In the genomic region with DNA sequence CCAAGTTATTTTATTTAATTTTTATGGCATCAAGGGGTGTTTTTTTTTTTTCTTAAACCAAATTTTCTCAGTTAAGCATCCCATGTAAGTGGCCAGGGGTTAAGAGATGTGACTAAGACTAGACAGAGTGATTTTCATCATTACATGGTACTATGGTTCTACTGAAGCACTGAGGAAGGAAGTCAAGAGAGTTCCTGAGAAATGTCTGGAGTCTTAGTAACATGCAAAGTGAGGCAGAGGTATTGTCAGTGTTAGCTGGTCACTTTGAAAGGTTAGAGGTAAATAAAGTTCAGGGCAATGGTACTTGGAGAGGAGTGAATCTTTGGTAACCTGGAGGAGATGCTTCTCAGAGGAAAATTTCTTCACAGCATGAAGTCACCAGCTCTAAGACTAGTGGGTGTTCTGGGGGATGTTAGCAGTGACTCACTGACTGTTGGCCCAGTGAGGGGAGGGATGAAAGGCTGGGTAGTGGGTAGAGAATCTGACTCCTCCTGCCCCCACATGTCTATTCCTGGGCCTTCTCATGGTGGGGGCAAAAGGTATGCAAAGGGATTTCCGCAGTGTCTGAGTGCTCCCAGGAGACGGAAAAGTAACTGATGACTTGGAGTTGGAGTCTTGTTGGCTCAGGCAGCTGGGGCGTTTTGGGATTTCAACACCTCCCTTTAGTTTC, we compare ENCODE assay signal across 19 cellular contexts. TPM values are rescaled to one million over a fixed set of nuclear protein-coding genes. Genes with fewer than 3 reads are reported as not detected.
DNase-seq lines count a peak whose midpoint lies in the region; ATAC-seq and TF ChIP-seq lines count a peak whose summit lies in the region.
"Had no signal": no experiment of that assay in that cellular context is flagged by ENCODE, and none has a peak within 500 bp of the region (broad histone marks: within the 10 kb centered on the region; RNA-seq: fewer than 3 reads in every experiment).

No MANE protein-coding gene starts in this region.

- peaks cover 0 to 4% (median 0%) of the 10 kb centered on the region in 12 donors for H3K9me3 ChIP-seq in heart left ventricle
- no peaks in the 10 kb centered on the region for H3K9me3 ChIP-seq in effector memory CD4-positive, alpha-beta T cell (ENCODE audit: control insufficient read depth, low read length)
- H3K9me3 ChIP-seq: colonic mucosa, psoas muscle, uterus had no signal

- no peaks in the 10 kb centered on the region for H3K4me1 ChIP-seq in heart left ventricle
- no peaks in the 10 kb centered on the region for H3K4me1 ChIP-seq in effector memory CD4-positive, alpha-beta T cell (ENCODE audit: control insufficient read depth, insufficient read depth, low read length, poor library complexity, severe bottlenecking)
- H3K4me1 ChIP-seq: colonic mucosa, esophagus muscularis mucosa, psoas muscle, uterus had no signal

- no peak overlapping the region for H3K27ac ChIP-seq in heart left ventricle
- H3K27ac ChIP-seq in effector memory CD4-positive, alpha-beta T cell (ENCODE audit: insufficient read depth, low read length, poor library complexity, severe bottlenecking): no peak overlapping the region
- H3K27ac ChIP-seq: colonic mucosa, esophagus muscularis mucosa, psoas muscle, uterus had no signal

- intact Hi-C loops in head of caudate nucleus (cut with DNase I) (no loop called here), heart left ventricle (cut with DNase I) (no loop called here)

- TF ChIP-seq CTCF in heart left ventricle (IDR thresholded peaks at IDR 0.05): no peak

- 68 to 74% (median 69%) methylated on average over 3 of the region's 3 CpGs for WGBS in heart left ventricle, 4 donors

- H3K27me3 ChIP-seq in heart left ventricle: peaks cover 0 to 19% (median 4%) of the 10 kb centered on the region in 9 donors
- H3K27me3 ChIP-seq in effector memory CD4-positive, alpha-beta T cell (replicated peaks; ENCODE audit: control insufficient read depth, insufficient read depth, low read length, poor library complexity, severe bottlenecking): no peaks in the 10 kb centered on the region
- H3K27me3 ChIP-seq: colonic mucosa, esophagus muscularis mucosa, uterus had no signal

- peaks cover 15 to 41% of the 10 kb centered on the region in 2 donors for H3K4me1 Mint-ChIP-seq in stimulated activated naive B cell treated with anti-CD40 and anti-IgM and Interleukin-4, amounts not matched to agents 10 μg/mL and 1 μg/mL and 100 μg/mL, for 72 hours

- peak; percentile 71 for DNase-seq in activated CD8-positive, alpha-beta memory T cell treated with anti-CD3 and anti-CD28 coated beads for 24 hours
- no peak for DNase-seq in activated CD8-positive, alpha-beta memory T cell treated with anti-CD3 and anti-CD28 coated beads, Interleukin-2, amount 50 U/mL, for 4 hours
- DNase-seq in activated T-cell treated with anti-CD3 and anti-CD28 coated beads, Interleukin-2, amount 50 U/mL, for 48 hours: peak; percentile 58 to 70
- DNase-seq in head of caudate nucleus: peak in 37 of 42 donors; percentile 8 to 89 (median 46)
- no peak for DNase-seq in stimulated activated naive B cell treated with anti-CD40 and anti-IgM and Interleukin-4, amounts not matched to agents 10 μg/mL and 1 μg/mL and 100 μg/mL, for 72 hours
- DNase-seq in heart left ventricle: no peak
- DNase-seq in NCI-H510A treated with DMSO at 0.1 percent for 48 hours (lab: John Stamatoyannopoulos, UW): no peak
- DNase-seq in effector memory CD4-positive, alpha-beta T cell: no peak
- DNase-seq: colonic mucosa; hippocampal formation; NCI-H1930; NCI-H774; psoas muscle; stimulated activated naive CD4-positive, alpha-beta T cell; uterus had no signal

- peak; percentile 97 to 98 for ATAC-seq in stimulated activated naive B cell treated with anti-CD40 and anti-IgM and Interleukin-4, amounts not matched to agents 10 μg/mL and 1 μg/mL and 100 μg/mL, for 72 hours (replicated peaks)
- no peak for ATAC-seq in heart left ventricle
- ATAC-seq: psoas muscle had no signal

- peaks cover 7 to 13% of the 10 kb centered on the region in 2 donors for H3K36me3 Mint-ChIP-seq in stimulated activated naive B cell treated with anti-CD40 and anti-IgM and Interleukin-4, amounts not matched to agents 10 μg/mL and 1 μg/mL and 100 μg/mL, for 72 hours

- no peaks in the 10 kb centered on the region for H3K36me3 ChIP-seq in heart left ventricle
- no peaks in the 10 kb centered on the region for H3K36me3 ChIP-seq in effector memory CD4-positive, alpha-beta T cell (ENCODE audit: control insufficient read depth, insufficient read depth, low read length)
- H3K36me3 ChIP-seq: colonic mucosa, esophagus muscularis mucosa, uterus had no signal

- H3K27ac Mint-ChIP-seq in stimulated activated naive B cell treated with anti-CD40 and anti-IgM and Interleukin-4, amounts not matched to agents 10 μg/mL and 1 μg/mL and 100 μg/mL, for 72 hours: peak overlapping the region; percentile 89

- peak overlapping the region; percentile 22 to 44 for H3K4me3 Mint-ChIP-seq in stimulated activated naive B cell treated with anti-CD40 and anti-IgM and Interleukin-4, amounts not matched to agents 10 μg/mL and 1 μg/mL and 100 μg/mL, for 72 hours

- H3K9me3 Mint-ChIP-seq in stimulated activated naive B cell treated with anti-CD40 and anti-IgM and Interleukin-4, amounts not matched to agents 10 μg/mL and 1 μg/mL and 100 μg/mL, for 72 hours: peaks cover 6 to 9% of the 10 kb centered on the region in 2 donors

- H3K4me3 ChIP-seq in heart left ventricle: no peak overlapping the region
- no peak overlapping the region for H3K4me3 ChIP-seq in effector memory CD4-positive, alpha-beta T cell (ENCODE audit: insufficient read depth, low read depth, low read length, poor library complexity, severe bottlenecking)
- H3K4me3 ChIP-seq: colonic mucosa, esophagus muscularis mucosa, psoas muscle, uterus had no signal

- TF ChIP-seq POLR2A in heart left ventricle (IDR thresholded peaks at IDR 0.05): no peak

- peaks cover 18 to 24% of the 10 kb centered on the region in 2 donors for H3K27me3 Mint-ChIP-seq in stimulated activated naive B cell treated with anti-CD40 and anti-IgM and Interleukin-4, amounts not matched to agents 10 μg/mL and 1 μg/mL and 100 μg/mL, for 72 hours

RNA-seq across cellular contexts. Expression of gene IL1RN, which starts 23.3 kb away (rescaled TPM):
- 10 to 100 TPM in 1 of 9 donors, 1 to 10 TPM in 4, under 1 TPM in 4; 0.16 to 11.4 (median 1.0) TPM for total RNA-seq in heart left ventricle
- polyA plus RNA-seq in heart left ventricle: under 1 TPM; 0.34 to 0.60 TPM
- total RNA-seq: LHCN-M2 had no signal
- polyA plus RNA-seq: AG04450 had no signal

RNA-seq across cellular contexts. Expression of gene IL1F10, which starts 36.3 kb away (rescaled TPM):
- total RNA-seq in heart left ventricle: not detected
- polyA plus RNA-seq in heart left ventricle: not detected
- total RNA-seq: colonic mucosa; esophagus muscularis mucosa; LHCN-M2; psoas muscle; T-helper 1 cell treated with Interleukin-12 subunit alpha and Interleukin-12 subunit beta and Interleukin-4 antibody, amounts not matched to agents 30 ng/mL and 1 ng/mL, for 36 hours; uterus had no signal
- polyA plus RNA-seq: AG04450, psoas muscle had no signal

RNA-seq across cellular contexts. Expression of gene IL36RN, which starts 45.1 kb away (rescaled TPM):
- total RNA-seq in heart left ventricle: not detected
- polyA plus RNA-seq in heart left ventricle: not detected
- total RNA-seq: colonic mucosa; esophagus muscularis mucosa; LHCN-M2; psoas muscle; T-helper 1 cell treated with Interleukin-12 subunit alpha and Interleukin-12 subunit beta and Interleukin-4 antibody, amounts not matched to agents 30 ng/mL and 1 ng/mL, for 36 hours; uterus had no signal
- polyA plus RNA-seq: AG04450, psoas muscle had no signal

RNA-seq across cellular contexts. Expression of gene IL36B, which starts 51.4 kb away (rescaled TPM):
- not detected for total RNA-seq in heart left ventricle
- not detected for polyA plus RNA-seq in heart left ventricle
- total RNA-seq: colonic mucosa; esophagus muscularis mucosa; LHCN-M2; psoas muscle; T-helper 1 cell treated with Interleukin-12 subunit alpha and Interleukin-12 subunit beta and Interleukin-4 antibody, amounts not matched to agents 30 ng/mL and 1 ng/mL, for 36 hours; uterus had no signal
- polyA plus RNA-seq: AG04450, psoas muscle had no signal

Comparison
In these comparisons a context has a peak if more than half of its experiments do, and no peak if none do; other contexts are left out.
1. DNase-seq: peak in activated CD8-positive, alpha-beta memory T cell treated with anti-CD3 and anti-CD28 coated beads for 24 hours (single experiment), activated T-cell treated with anti-CD3 and anti-CD28 coated beads, Interleukin-2, amount 50 U/mL, for 48 hours (2 of 2) and head of caudate nucleus (37 of 42); none in activated CD8-positive, alpha-beta memory T cell treated with anti-CD3 and anti-CD28 coated beads, Interleukin-2, amount 50 U/mL, for 4 hours (single experiment), stimulated activated naive B cell treated with anti-CD40 and anti-IgM and Interleukin-4, amounts not matched to agents 10 μg/mL and 1 μg/mL and 100 μg/mL, for 72 hours (single experiment), heart left ventricle (0 of 5), NCI-H510A treated with DMSO at 0.1 percent for 48 hours (single experiment) and effector memory CD4-positive, alpha-beta T cell (0 of 3).
2. ATAC-seq: peak in stimulated activated naive B cell treated with anti-CD40 and anti-IgM and Interleukin-4, amounts not matched to agents 10 μg/mL and 1 μg/mL and 100 μg/mL, for 72 hours (2 of 2); none in heart left ventricle (0 of 4).